Comparison of ENCODE assay signal across 16 cellular contexts in the genomic region with DNA sequence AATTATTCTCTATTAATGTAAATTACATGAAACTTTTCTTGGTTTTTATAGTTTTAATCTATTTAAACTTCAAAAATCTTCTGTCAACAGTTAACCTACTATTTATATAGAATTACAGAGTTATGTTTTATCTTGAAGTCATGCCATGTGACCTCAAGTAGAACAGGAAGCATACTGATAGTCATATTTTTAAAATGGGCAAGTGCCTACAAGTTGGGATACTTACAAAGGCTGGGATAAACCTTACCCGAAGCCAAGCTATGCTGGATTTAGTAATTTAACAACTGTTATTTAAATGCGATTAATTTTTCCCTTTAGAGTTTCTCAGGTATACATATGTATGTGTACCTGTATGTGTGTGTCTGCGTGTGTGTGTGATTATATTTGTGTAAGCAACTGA.
DNase-seq lines count a peak whose midpoint lies in the region; ATAC-seq, FAIRE-seq and TF ChIP-seq lines count a peak whose summit lies in the region.
"Had no signal": no experiment of that assay in that cellular context is flagged by ENCODE, and none has a peak within 500 bp of the region (broad histone marks: within the 10 kb centered on the region; RNA-seq: fewer than 3 reads in every experiment).

No MANE protein-coding gene starts in this region.

- H3K9me2 ChIP-seq in Loucy (replicated peaks; ENCODE audit: low read depth, low read length) = no peaks in the 10 kb centered on the region

- no peaks in the 10 kb centered on the region for H3K36me3 ChIP-seq in Loucy (ENCODE audit: insufficient read depth, low read length)
- no peaks in the 10 kb centered on the region for H3K36me3 ChIP-seq in SJCRH30
- no peaks in the 10 kb centered on the region for H3K36me3 ChIP-seq in kidney (ENCODE audit: control insufficient read depth in 1 of 2, insufficient read depth in 2 of 2, low read length in 2 of 2)
- H3K36me3 ChIP-seq in suprapubic skin = no peaks in the 10 kb centered on the region
- H3K36me3 ChIP-seq: BLaER1, HAP-1 had no signal

- FAIRE-seq in kidney (lab: Jason Lieb, UNC) = peak; percentile 35
- FAIRE-seq: A204.1 had no signal

- WGBS in suprapubic skin = 58% methylated on average over 3 of the region's 3 CpGs

- H3K4me3 ChIP-seq in Loucy (ENCODE audit: low read length, poor library complexity, severe bottlenecking) (no peak overlapping the region), SJCRH30 (no peak overlapping the region), kidney (ENCODE audit: low read length in 2 of 2) (no peak overlapping the region), suprapubic skin (no peak overlapping the region)
- H3K4me3 ChIP-seq: BLaER1, HAP-1 had no signal

- TF ChIP-seq CTCF in Loucy (conservative IDR thresholded peaks at IDR 0.05; ENCODE audit: low read length) = no peak
- no peak for TF ChIP-seq CTCF in kidney (IDR thresholded peaks at IDR 0.05; ENCODE audit: borderline replicate concordance, extremely low read depth, insufficient read depth)
- no peak for TF ChIP-seq CTCF in suprapubic skin (IDR thresholded peaks at IDR 0.05)

- H2AFZ ChIP-seq in Loucy (ENCODE audit: low read length) = 0 out of 2 replicates have a peak overlapping the region, but pooled peaks have one; percentile 20

- TF ChIP-seq EP300 in suprapubic skin (IDR thresholded peaks at IDR 0.05) = no peak

- no peaks in the 10 kb centered on the region for H3F3A ChIP-seq in Loucy (ENCODE audit: low read depth)

- TF ChIP-seq POLR2A in suprapubic skin (IDR thresholded peaks at IDR 0.05) = no peak

- H3K4me1 ChIP-seq in Loucy (ENCODE audit: insufficient read depth, low read length, poor library complexity, severe bottlenecking) (peaks cover 4% of the 10 kb centered on the region), SJCRH30 (peaks cover 19% of the 10 kb centered on the region; the same call in 1 of the 2 replicates), kidney (ENCODE audit: control insufficient read depth in 1 of 2, insufficient read depth in 1 of 2, low read depth in 1 of 2, low read length in 2 of 2) (no peaks in the 10 kb centered on the region), suprapubic skin (peaks cover 10% of the 10 kb centered on the region)
- H3K4me1 ChIP-seq: BLaER1, HAP-1 had no signal

- no peaks in the 10 kb centered on the region for H3K27me3 ChIP-seq in Loucy (ENCODE audit: insufficient read depth, low read length, poor library complexity, severe bottlenecking)
- no peaks in the 10 kb centered on the region for H3K27me3 ChIP-seq in SJCRH30
- no peaks in the 10 kb centered on the region for H3K27me3 ChIP-seq in suprapubic skin
- H3K27me3 ChIP-seq: BLaER1 had no signal

- peak in 1 of 2 experiments; percentile 2 for DNase-seq in SJCRH30
- peak; percentile 10 for DNase-seq in epithelial cell of prostate (ENCODE audit: low read depth, low spot score)
- no peak for DNase-seq in kidney
- DNase-seq in suprapubic skin (ENCODE audit: low spot score in 2 of 2) = no peak
- DNase-seq in Ammon's horn (ENCODE audit: low spot score) = no peak
- no peak for DNase-seq in NCI-H345 (lab: John Stamatoyannopoulos, UW)
- DNase-seq: ACHN; CD4-positive, alpha-beta memory T cell; DMS153; DMS79; GF-D8 had no signal

- H3K9ac ChIP-seq in Loucy (ENCODE audit: low read depth, low read length, poor library complexity, severe bottlenecking) (no peak overlapping the region), kidney (ENCODE audit: low read length in 2 of 2) (no peak overlapping the region)
- H3K9ac ChIP-seq: BLaER1 had no signal

- H3K79me2 ChIP-seq in Loucy (ENCODE audit: insufficient read depth, low read length) = no peaks in the 10 kb centered on the region

- no peak overlapping the region for H3K4me2 ChIP-seq in Loucy (ENCODE audit: low read depth, low read length, poor library complexity, severe bottlenecking)
- H3K4me2 ChIP-seq: BLaER1 had no signal

- H3K27ac ChIP-seq in SJCRH30 = peak overlapping the region; percentile 59
- H3K27ac ChIP-seq in epithelial cell of prostate = peak overlapping the region; percentile 48
- no peak overlapping the region for H3K27ac ChIP-seq in kidney (ENCODE audit: low read depth in 2 of 2, low read length in 2 of 2)
- H3K27ac ChIP-seq in suprapubic skin = no peak overlapping the region
- H3K27ac ChIP-seq: BLaER1 had no signal

- no peak for ATAC-seq in GM21619 (IDR thresholded peaks at IDR 0.05; ENCODE audit: unreplicated experiment)

- intact Hi-C loops in kidney (cut with DNase I) = no loop called here

- no peaks in the 10 kb centered on the region for H4K20me1 ChIP-seq in Loucy (ENCODE audit: insufficient read depth, low read length, poor library complexity, severe bottlenecking)
- H4K20me1 ChIP-seq: BLaER1 had no signal

- no peaks in the 10 kb centered on the region for H3K9me3 ChIP-seq in Loucy (ENCODE audit: insufficient read depth, low read depth, low read length)
- no peaks in the 10 kb centered on the region for H3K9me3 ChIP-seq in SJCRH30 (replicated peaks)
- H3K9me3 ChIP-seq in kidney (ENCODE audit: control insufficient read depth in 1 of 2, low read length in 2 of 2) = no peaks in the 10 kb centered on the region
- H3K9me3 ChIP-seq in suprapubic skin = no peaks in the 10 kb centered on the region
- H3K9me3 ChIP-seq: BLaER1, HAP-1 had no signal

Comparison
In these comparisons a context has a peak if more than half of its experiments do, and no peak if none do; other contexts are left out.
1. H3K27ac ChIP-seq: peak in SJCRH30 (single experiment) and epithelial cell of prostate (single experiment); none in kidney (0 of 2) and suprapubic skin (single experiment).